In the genomic region with DNA sequence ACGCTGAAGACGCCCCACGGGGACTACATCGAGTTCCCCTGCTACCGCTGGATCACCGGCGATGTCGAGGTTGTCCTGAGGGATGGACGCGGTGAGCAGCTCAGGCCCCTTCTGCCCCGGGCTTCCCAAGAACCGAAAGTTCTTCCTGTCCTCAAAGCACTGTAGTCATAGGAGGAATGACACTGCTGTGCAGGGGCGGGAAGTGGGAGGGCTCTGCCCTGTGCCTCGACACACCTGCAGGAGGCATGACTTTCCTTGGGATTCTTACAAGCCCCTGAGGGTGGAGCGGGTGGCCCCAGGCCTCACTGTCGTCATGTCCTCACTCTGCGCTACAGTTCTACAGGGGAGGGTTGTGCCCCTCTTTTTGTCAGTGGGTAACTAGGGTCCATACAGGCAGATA, we compare ENCODE assay signal across 22 cellular contexts. TPM values are rescaled to one million over a fixed set of nuclear protein-coding genes. Genes with fewer than 3 reads are reported as not detected.
A peak's percentile ranks its signal among the peaks of the same experiment; 100 is the strongest.
DNase-seq lines count a peak whose midpoint lies in the region; FAIRE-seq and TF ChIP-seq lines count a peak whose summit lies in the region.
"Had no signal": no experiment of that assay in that cellular context is flagged by ENCODE, and none has a peak within 500 bp of the region (broad histone marks: within the 10 kb centered on the region; RNA-seq: fewer than 3 reads in every experiment).

No MANE protein-coding gene starts in this region.

- H3K14ac ChIP-seq in neuronal stem cell (ENCODE audit: low read length) (no peak overlapping the region), trophoblast cell (ENCODE audit: low read length) (no peak overlapping the region)

- TF ChIP-seq CTCF in CD14-positive monocyte (IDR thresholded peaks at IDR 0.05): no peak
- no peak for TF ChIP-seq CTCF in chondrocyte (IDR thresholded peaks at IDR 0.05)

- H3K18ac ChIP-seq in neuronal stem cell (ENCODE audit: low read length) (peak overlapping the region; percentile 6), trophoblast cell (ENCODE audit: low read length) (no peak overlapping the region)

- intact Hi-C loops in CD14-positive monocyte (cut with micrococcal nuclease): loop anchor here (2.0 to 5.0 kb wide), 2 partner anchors 35 to 38 kb away; no protein-coding TSS in a partner anchor

- H3K27ac Mint-ChIP-seq in CD14-positive monocyte: peak overlapping the region; percentile 78 to 99 (median 99)
- no peak overlapping the region for H3K27ac Mint-ChIP-seq in chondrocyte (ENCODE audit: unreplicated experiment)
- H3K27ac Mint-ChIP-seq: CD8-positive, alpha-beta T cell; H9 had no signal

- H2BK120ac ChIP-seq in neuronal stem cell (ENCODE audit: low read depth, low read length) (no peak overlapping the region), trophoblast cell (ENCODE audit: insufficient read depth, low read length, poor library complexity) (no peak overlapping the region)

- H3K79me2 ChIP-seq in trophoblast cell (ENCODE audit: control insufficient read depth, insufficient read depth, low read length, poor library complexity): no peaks in the 10 kb centered on the region

- H3K4me2 ChIP-seq in neuronal stem cell (ENCODE audit: insufficient read depth, low read length, poor library complexity, severe bottlenecking) (no peak overlapping the region), trophoblast cell (ENCODE audit: low read length) (no peak overlapping the region)
- H3K4me2 ChIP-seq: A549 had no signal

- H4K12ac ChIP-seq in trophoblast cell (ENCODE audit: low read depth, low read length): no peak overlapping the region

- H2BK15ac ChIP-seq in neuronal stem cell (ENCODE audit: low read length): no peak overlapping the region

- H2AFZ ChIP-seq in neuronal stem cell (ENCODE audit: low read length): no peak overlapping the region
- no peak overlapping the region for H2AFZ ChIP-seq in trophoblast cell (ENCODE audit: insufficient read depth, low read length, poor library complexity)

- H3K36me3 Mint-ChIP-seq in CD14-positive monocyte: peaks cover 69 to 75% of the 10 kb centered on the region in 2 donors
- H3K36me3 Mint-ChIP-seq in chondrocyte (ENCODE audit: low read depth): no peaks in the 10 kb centered on the region
- H3K36me3 Mint-ChIP-seq: CD4-positive, CD25-positive, alpha-beta regulatory T cell; CD8-positive, alpha-beta T cell had no signal

- H3K79me1 ChIP-seq in neuronal stem cell (ENCODE audit: low read depth, low read length): no peaks in the 10 kb centered on the region
- H3K79me1 ChIP-seq in trophoblast cell (ENCODE audit: low read length): no peaks in the 10 kb centered on the region

- H3K27ac ChIP-seq in neuronal stem cell (replicated peaks; ENCODE audit: low read length) (no peak overlapping the region), trophoblast cell (ENCODE audit: low read depth, low read length) (no peak overlapping the region)
- H3K27ac ChIP-seq: A549 had no signal

- H3K9me3 ChIP-seq in neuronal stem cell (replicated peaks in 1 of 2; ENCODE audit: control insufficient read depth in 2 of 2, insufficient read depth in 1 of 2, low read depth in 1 of 2, low read length in 2 of 2) (no peaks in the 10 kb centered on the region), trophoblast cell (ENCODE audit: insufficient read depth, low read depth, low read length) (no peaks in the 10 kb centered on the region)
- H3K9me3 ChIP-seq: Caco-2 had no signal

- H3K4me1 ChIP-seq in neuronal stem cell (ENCODE audit: control insufficient read depth in 2 of 2, insufficient read depth in 1 of 2, low read depth in 1 of 2, low read length in 2 of 2) (no peaks in the 10 kb centered on the region), trophoblast cell (ENCODE audit: control insufficient read depth in 1 of 2, insufficient read depth in 2 of 2, low read length in 2 of 2) (no peaks in the 10 kb centered on the region)
- H3K4me1 ChIP-seq: A549, Caco-2 had no signal

- DNase-seq in CD14-positive monocyte (ENCODE audit: low spot score): no peak
- peak; percentile 72 for DNase-seq in chondrocyte (ENCODE audit: low spot score)
- no peak for DNase-seq in neuronal stem cell (ENCODE audit: low spot score)
- no peak for DNase-seq in urothelium cell line (ENCODE audit: low spot score)
- no peak for DNase-seq in trophoblast cell
- no peak for DNase-seq in dedifferentiated amniotic fluid mesenchymal stem cell (ENCODE audit: extremely low spot score)
- DNase-seq in Kasumi-1 (lab: John Stamatoyannopoulos, UW): no peak
- DNase-seq: 8988T; ACHN; C1 segment of cervical spinal cord; Caco-2; CD4-positive, CD25-positive, alpha-beta regulatory T cell; CD8-positive, alpha-beta T cell; DMS 273 treated with DMSO at 0.1 percent for 48 hours; DND-41; GOT3; H9 had no signal

- peak overlapping the region; percentile 17 for H3K9ac ChIP-seq in neuronal stem cell (ENCODE audit: low read depth, low read length, poor library complexity)
- no peak overlapping the region for H3K9ac ChIP-seq in trophoblast cell (ENCODE audit: low read length)

- peaks cover 0 to 2% (median 2%) of the 10 kb centered on the region in 3 donors for H3K27me3 Mint-ChIP-seq in CD14-positive monocyte (ENCODE audit: low read depth in 3 of 3)
- H3K27me3 Mint-ChIP-seq in chondrocyte (ENCODE audit: low read depth): peaks cover 8% of the 10 kb centered on the region

- H3K27me3 ChIP-seq in neuronal stem cell (ENCODE audit: control insufficient read depth in 3 of 3, insufficient read depth in 3 of 3, low read depth in 1 of 3, low read length in 3 of 3) (peaks cover 0 to 10% (median 0%) of the 10 kb centered on the region in 3 experiments), trophoblast cell (ENCODE audit: insufficient read depth, low read length) (no peaks in the 10 kb centered on the region)

- peaks cover 76% of the 10 kb centered on the region for H3K4me1 Mint-ChIP-seq in CD14-positive monocyte
- no peaks in the 10 kb centered on the region for H3K4me1 Mint-ChIP-seq in chondrocyte (ENCODE audit: low read depth)
- H3K4me1 Mint-ChIP-seq: CD4-positive, CD25-positive, alpha-beta regulatory T cell had no signal

- H2AK5ac ChIP-seq in neuronal stem cell (ENCODE audit: low read depth, low read length) (peak overlapping the region; percentile 14), trophoblast cell (ENCODE audit: low read length) (no peak overlapping the region)

- no peak overlapping the region for H4K91ac ChIP-seq in neuronal stem cell (ENCODE audit: low read depth, low read length, poor library complexity)
- H4K91ac ChIP-seq in trophoblast cell (ENCODE audit: low read depth, low read length): no peak overlapping the region

- H2BK5ac ChIP-seq in neuronal stem cell (ENCODE audit: low read length): no peak overlapping the region
- no peak overlapping the region for H2BK5ac ChIP-seq in trophoblast cell (ENCODE audit: low read depth, low read length, poor library complexity)

- H3K4me3 ChIP-seq in neuronal stem cell (ENCODE audit: low read length in 2 of 2) (no peak overlapping the region), trophoblast cell (ENCODE audit: low read depth, low read length) (no peak overlapping the region)
- H3K4me3 ChIP-seq: A549 had no signal

- H3K36me3 ChIP-seq in neuronal stem cell (replicated peaks in 1 of 2; ENCODE audit: control insufficient read depth in 2 of 2, insufficient read depth in 2 of 2, low read length in 2 of 2) (no peaks in the 10 kb centered on the region), trophoblast cell (ENCODE audit: control insufficient read depth in 1 of 2, insufficient read depth in 2 of 2, low read length in 2 of 2) (no peaks in the 10 kb centered on the region)

- H4K8ac ChIP-seq in neuronal stem cell (ENCODE audit: low read depth, low read length) (no peak overlapping the region), trophoblast cell (ENCODE audit: low read depth, low read length) (no peak overlapping the region)

- H2BK12ac ChIP-seq in neuronal stem cell (ENCODE audit: low read length): no peak overlapping the region
- H2BK12ac ChIP-seq in trophoblast cell (ENCODE audit: low read length): no peak overlapping the region

- H3K4ac ChIP-seq in neuronal stem cell (ENCODE audit: low read length) (no peak overlapping the region), trophoblast cell (ENCODE audit: low read depth, low read length) (no peak overlapping the region)

- H3K23ac ChIP-seq in neuronal stem cell (ENCODE audit: low read depth, low read length, poor library complexity) (no peak overlapping the region), trophoblast cell (ENCODE audit: low read length) (no peak overlapping the region)

- H3K9me3 Mint-ChIP-seq in CD14-positive monocyte: peaks cover 0 to 7% (median 2%) of the 10 kb centered on the region in 7 donors
- no peaks in the 10 kb centered on the region for H3K9me3 Mint-ChIP-seq in chondrocyte (ENCODE audit: low read depth)
- H3K9me3 Mint-ChIP-seq: CD8-positive, alpha-beta T cell had no signal

- H3K4me3 Mint-ChIP-seq in CD14-positive monocyte (no peak overlapping the region), chondrocyte (ENCODE audit: unreplicated experiment) (no peak overlapping the region)
- H3K4me3 Mint-ChIP-seq: CD4-positive, CD25-positive, alpha-beta regulatory T cell; CD8-positive, alpha-beta T cell; H9 had no signal

- peak; percentile 23 for FAIRE-seq in urothelium cell line (lab: Jason Lieb, UNC)
- FAIRE-seq: A549, D721Med, G401.6, GM12892 had no signal

- WGBS in neuronal stem cell (ENCODE audit: extremely low coverage in 2 of 2, insufficient read length in 2 of 2, insufficient replicate concordance in 1 of 2), 2 donors: no CpG with 5 or more reads among the region's 17 CpGs
- WGBS in trophoblast cell (ENCODE audit: extremely low coverage, insufficient coverage, insufficient read length): no CpG with 5 or more reads among the region's 17 CpGs

RNA-seq across cellular contexts. Expression of a gene that starts 8.6 kb away (rescaled TPM):
- 100 to 1,000 TPM; 223 to 272 TPM for polyA plus RNA-seq in CD14-positive monocyte
- not detected in 3 replicates for total RNA-seq in chondrocyte
- 0.73 TPM for polyA plus RNA-seq in neuronal stem cell (2013, experiment 1 of 2)
- polyA plus RNA-seq in neuronal stem cell (2013, experiment 2 of 2): 0.97 TPM
- 0.78 and 0.99 TPM in 2 replicates for polyA plus RNA-seq in trophoblast cell (2013)
- total RNA-seq: Caco-2 had no signal
- polyA plus RNA-seq: BJ had no signal
